29 cellular contexts compared by ENCODE assay signal in genomic region chr2:151278487-151278886, GRCh38.
"Had no signal": no experiment of that assay in that cellular context is flagged by ENCODE, and none has a peak within 500 bp of the region (broad histone marks: within the 10 kb centered on the region; RNA-seq: fewer than 3 reads in every experiment).

No MANE protein-coding gene starts in this region.

- FAIRE-seq: urothelium cell line had no signal

- H3K27ac ChIP-seq: neural progenitor cell, ovary, parathyroid adenoma, psoas muscle, spleen, stomach, thoracic aorta, thyroid gland, tibial nerve, upper lobe of left lung had no signal

- H3K36me3 ChIP-seq: neural progenitor cell, ovary, thoracic aorta, thyroid gland had no signal

- H3K9me3 ChIP-seq: ovary, psoas muscle, spleen, stomach, thoracic aorta, thyroid gland, tibial nerve, upper lobe of left lung had no signal

- H3K4me3 ChIP-seq: neural progenitor cell, ovary, psoas muscle, skin epidermis, smooth muscle cell, spleen, stomach, thoracic aorta, thyroid gland, tibial nerve, upper lobe of left lung had no signal

- H3K9me3 Mint-ChIP-seq: naive thymus-derived CD4-positive, alpha-beta T cell; natural killer cell; nephron; neural progenitor cell; stimulated activated naive B cell treated with anti-CD40 and anti-IgM and Interleukin-4, amounts not matched to agents 10 μg/mL and 1 μg/mL and 100 μg/mL, for 72 hours had no signal

- H3K27me3 Mint-ChIP-seq: naive thymus-derived CD4-positive, alpha-beta T cell; progenitor cell of endocrine pancreas; stimulated activated naive B cell treated with anti-CD40 and anti-IgM and Interleukin-4, amounts not matched to agents 10 μg/mL and 1 μg/mL and 100 μg/mL, for 72 hours had no signal

- H3K4me1 ChIP-seq: neural progenitor cell, parathyroid adenoma, psoas muscle, stomach, thyroid gland, tibial nerve, upper lobe of left lung had no signal

- H3K27me3 ChIP-seq: neural progenitor cell, ovary, spleen, stomach, thyroid gland, tibial nerve, upper lobe of left lung had no signal

- ATAC-seq: naive thymus-derived CD4-positive, alpha-beta T cell; natural killer cell; psoas muscle; right cardiac atrium; sciatic nerve; stimulated activated naive B cell treated with anti-CD40 and anti-IgM and Interleukin-4, amounts not matched to agents 10 μg/mL and 1 μg/mL and 100 μg/mL, for 72 hours had no signal

- H3K27ac Mint-ChIP-seq: nephron; neural progenitor cell; progenitor cell of endocrine pancreas; stimulated activated naive B cell treated with anti-CD40 and anti-IgM and Interleukin-4, amounts not matched to agents 10 μg/mL and 1 μg/mL and 100 μg/mL, for 72 hours had no signal

- H3K36me3 Mint-ChIP-seq: neural progenitor cell had no signal

- DNase-seq: naive thymus-derived CD4-positive, alpha-beta T cell; natural killer cell; occipital lobe; ovary; posterior cingulate gyrus; psoas muscle; right cardiac atrium; spleen; stimulated activated CD4-positive, alpha-beta T cell treated with anti-CD3 and anti-CD28 coated beads, Interleukin-12 subunit alpha, Interleukin-12 subunit beta, amount 100 ng/mL, for 4 hours; stimulated activated CD4-positive, alpha-beta T cell treated with anti-CD3 and anti-CD28 coated beads, Interleukin-1b, Interleukin-23, amount 100 ng/mL, for 48 hours; stimulated activated CD4-positive, alpha-beta T cell treated with anti-CD3 and anti-CD28 coated beads, Interleukin-4, amount 100 ng/mL, for 1 hour; stimulated activated CD4-positive, alpha-beta T cell treated with anti-CD3 and anti-CD28 coated beads, Interleukin-4, amount 100 ng/mL, for 4 hours; stimulated activated CD8-positive, alpha-beta memory T cell treated with anti-CD3 and anti-CD28 coated beads, Interleukin-4, amount 100 ng/mL, for 48 hours; stimulated activated naive B cell treated with anti-CD40 and anti-IgM and Interleukin-4, amounts not matched to agents 10 μg/mL and 1 μg/mL and 100 μg/mL, for 72 hours; stimulated activated naive CD4-positive, alpha-beta T cell treated with Interleukin-2 at 50 U/mL for 16 hours; stomach; thyroid gland; trophoblast cell; upper lobe of left lung had no signal

- H3K4me3 Mint-ChIP-seq: naive thymus-derived CD4-positive, alpha-beta T cell; natural killer cell; nephron; neural progenitor cell; stimulated activated naive B cell treated with anti-CD40 and anti-IgM and Interleukin-4, amounts not matched to agents 10 μg/mL and 1 μg/mL and 100 μg/mL, for 72 hours had no signal

- H3K4me1 Mint-ChIP-seq: nephron; neural progenitor cell; stimulated activated naive B cell treated with anti-CD40 and anti-IgM and Interleukin-4, amounts not matched to agents 10 μg/mL and 1 μg/mL and 100 μg/mL, for 72 hours had no signal
